ENCODE assay signal across 8 cellular contexts in the genomic region with DNA sequence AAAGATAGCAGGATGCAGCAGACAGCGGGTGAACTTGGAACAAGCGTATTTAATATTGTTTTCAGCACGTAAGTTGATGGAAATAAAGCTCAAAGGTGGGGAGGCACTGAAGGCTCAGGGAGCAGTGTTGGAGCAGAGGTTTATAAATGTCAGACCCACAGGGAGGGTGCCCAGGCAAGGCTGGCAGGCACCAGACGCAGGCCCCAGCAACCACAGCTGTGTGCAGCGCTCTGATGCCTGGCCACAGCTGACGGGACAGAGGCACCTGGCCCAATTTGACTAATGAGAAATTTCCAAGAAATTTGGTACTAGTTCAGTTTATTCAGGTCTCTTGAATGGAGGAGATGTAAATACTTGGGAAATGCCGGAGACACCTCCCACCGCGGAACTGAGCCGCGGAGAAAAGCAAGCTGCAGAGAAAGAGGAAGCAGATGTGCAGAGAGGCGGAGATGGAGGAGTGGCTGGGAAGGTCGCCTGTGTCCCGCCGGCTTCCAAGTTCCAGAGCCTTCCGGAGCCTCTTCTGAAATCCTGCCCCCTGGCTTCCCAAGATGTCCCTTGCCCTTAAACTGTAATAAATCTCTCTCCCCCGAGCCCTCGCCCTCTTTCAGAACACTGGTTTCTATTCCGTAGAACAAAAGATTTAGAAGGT. TPM values are rescaled to one million over a fixed set of nuclear protein-coding genes. Genes with fewer than 3 reads are reported as not detected.
A peak's percentile ranks its signal among the peaks of the same experiment; 100 is the strongest.
DNase-seq lines count a peak whose midpoint lies in the region; ATAC-seq, FAIRE-seq and TF ChIP-seq lines count a peak whose summit lies in the region.

No MANE protein-coding gene starts in this region.

- no peak overlapping the region for H3K27ac ChIP-seq in right lobe of liver
- no peak overlapping the region for H3K27ac ChIP-seq in HepG2 (ENCODE audit: extremely low read length, insufficient read depth, low read length)
- H3K27ac ChIP-seq in thymus (ENCODE audit: low read depth): no peak overlapping the region

- no peak overlapping the region for H2AFZ ChIP-seq in HepG2 (ENCODE audit: low read length)

- no TSS peak for BruUV-seq in HepG2 (replicated peaks; lab: Mats Ljungman, UMichigan)

- ATAC-seq in right lobe of liver (peak; percentile 57 to 74 (median 65)), HepG2 (no peak), HG03378 (IDR thresholded peaks at IDR 0.05; ENCODE audit: unreplicated experiment) (no peak), GM21723 (IDR thresholded peaks at IDR 0.05; ENCODE audit: unreplicated experiment) (no peak), GM18520 (IDR thresholded peaks at IDR 0.05; ENCODE audit: unreplicated experiment) (no peak)

- H3K4me1 ChIP-seq in right lobe of liver: no peaks in the 10 kb centered on the region
- H3K4me1 ChIP-seq in HepG2 (ENCODE audit: insufficient read depth, low read length): no peaks in the 10 kb centered on the region
- H3K4me1 ChIP-seq in thymus (ENCODE audit: control insufficient read depth, insufficient read depth, low read length): no peaks in the 10 kb centered on the region

- no peak for FAIRE-seq in HepG2 (lab: Jason Lieb, UNC)

- H3K79me2 ChIP-seq in HepG2 (ENCODE audit: insufficient read depth, low read length): no peaks in the 10 kb centered on the region

- no peak for TF ChIP-seq EP300 in HepG2 (IDR thresholded peaks at IDR 0.05; ENCODE audit: low read depth in 2 of 2, low read length in 2 of 2)
- no peak for TF ChIP-seq EP300 in HepG2 (CRISPR knock-in tag; IDR thresholded peaks at IDR 0.05; ENCODE audit: borderline replicate concordance)

- intact Hi-C loops in right lobe of liver (cut with DNase I) (no loop called here), HepG2 (cut with micrococcal nuclease; ENCODE audit: unreplicated experiment) (no loop called here)

- H3K27me3 ChIP-seq in right lobe of liver (no peaks in the 10 kb centered on the region), HepG2 (ENCODE audit: control insufficient read depth in 1 of 2, insufficient read depth in 2 of 2, low read length in 2 of 2) (peaks cover 2 to 47% of the 10 kb centered on the region in 2 experiments; a peak in 3 of 5 replicates), kidney epithelial cell (ENCODE audit: control insufficient read depth, insufficient read depth, low read length) (peaks cover 6% of the 10 kb centered on the region), thymus (ENCODE audit: control insufficient read depth, insufficient read depth) (no peaks in the 10 kb centered on the region)

- H3K4me3 ChIP-seq in right lobe of liver: peak overlapping the region in 1 of 3 donors; percentile 3
- no peak overlapping the region for H3K4me3 ChIP-seq in HepG2 (replicated peaks in 1 of 3; ENCODE audit: insufficient read depth in 1 of 3, low read depth in 2 of 3, low read length in 3 of 3)
- peak overlapping the region; percentile 29 for H3K4me3 ChIP-seq in astrocyte of the spinal cord (ENCODE audit: low read depth, low read length)
- no peak overlapping the region for H3K4me3 ChIP-seq in kidney epithelial cell (ENCODE audit: low read depth, low read length)
- peak overlapping the region; percentile 8 for H3K4me3 ChIP-seq in thymus (ENCODE audit: low read length)

- in situ Hi-C loops in HepG2 (cut with HindIII; ENCODE audit: extremely low pct_ligation_motif_present, low pct_unique_long_range_greater_than_20kb) (no loop called here), astrocyte of the spinal cord (cut with HindIII; ENCODE audit: low sequenced_read_pairs) (no loop called here)

- peak in 2 of 3 donors; percentile 25 to 58 for DNase-seq in right lobe of liver
- DNase-seq in HepG2 (ENCODE audit: low spot score): no peak
- DNase-seq in astrocyte of the spinal cord (ENCODE audit: low read depth, low spot score): peak; percentile 17
- no peak for DNase-seq in kidney epithelial cell (ENCODE audit: low read depth)

- WGBS in right lobe of liver (ENCODE audit: insufficient coverage, low coverage, low lambda C conversion rate, missing lambda C conversion rate): 18% methylated on average over 17 of the region's 19 CpGs
- 20% methylated on average over 18 of the region's 19 CpGs for WGBS in HepG2 (ENCODE audit: low lambda C conversion rate)
- WGBS in thymus: 18% methylated on average over 19 of the region's 19 CpGs

- CTCF ChIA-PET in HepG2 (lab: Yijun Ruan, JAX; ENCODE audit: low intra/inter-chr PET ratio, low total read pairs): no interaction called here

- TF ChIP-seq RAD21 in HepG2 (CRISPR knock-in tag; IDR thresholded peaks at IDR 0.05): no peak

- no peak overlapping the region for H3K4me2 ChIP-seq in HepG2 (ENCODE audit: low read depth, low read length)

- TF ChIP-seq CTCF in right lobe of liver (IDR thresholded peaks at IDR 0.05) (peak in 2 of 4 donors; percentile 4 to 9), HepG2 (CRISPR knock-in tag; IDR thresholded peaks at IDR 0.05) (no peak), astrocyte of the spinal cord (IDR thresholded peaks at IDR 0.05; ENCODE audit: low read depth, low read length) (peak; percentile 16), kidney epithelial cell (IDR thresholded peaks at IDR 0.05; ENCODE audit: insufficient read depth, low read length, poor library complexity, severe bottlenecking) (peak; percentile 32)

- no peaks in the 10 kb centered on the region for H4K20me1 ChIP-seq in HepG2 (ENCODE audit: insufficient read depth, low read length)

- no peak overlapping the region for H3K9ac ChIP-seq in HepG2 (ENCODE audit: insufficient read depth, low read depth, low read length)

- H3K9me3 ChIP-seq in right lobe of liver (no peaks in the 10 kb centered on the region), HepG2 (ENCODE audit: low read length) (no peaks in the 10 kb centered on the region), thymus (ENCODE audit: control insufficient read depth) (no peaks in the 10 kb centered on the region)

- POLR2A ChIA-PET in HepG2 (lab: Yijun Ruan, JAX): no interaction called here

- H3K36me3 ChIP-seq in right lobe of liver (no peaks in the 10 kb centered on the region), HepG2 (replicated peaks in 1 of 2; ENCODE audit: control insufficient read depth in 1 of 2, insufficient read depth in 2 of 2, low read length in 2 of 2) (no peaks in the 10 kb centered on the region), kidney epithelial cell (ENCODE audit: control insufficient read depth, insufficient read depth, low read length) (no peaks in the 10 kb centered on the region), thymus (ENCODE audit: control insufficient read depth, insufficient read depth) (no peaks in the 10 kb centered on the region)

- no peak for TF ChIP-seq POLR2A in right lobe of liver (IDR thresholded peaks at IDR 0.05)
- no peak for TF ChIP-seq POLR2A in HepG2 (IDR thresholded peaks at IDR 0.05; ENCODE audit: insufficient read depth in 1 of 2, low read depth in 2 of 2, low read length in 2 of 2)

TF ChIP-seq in HepG2, 621 proteins besides CTCF, POLR2A, EP300 and RAD21 (continues in another document):
- TF ChIP-seq ZZZ3 (CRISPR knock-in tag; IDR thresholded peaks at IDR 0.05; ENCODE audit: borderline replicate concordance): no peak
- TF ChIP-seq PLRG1 (conservative IDR thresholded peaks at IDR 0.05): no peak

RNA-seq across cellular contexts. Expression of a gene that starts 38.3 kb away (rescaled TPM):
- total RNA-seq in right lobe of liver: under 1 TPM; 0.17 to 0.90 (median 0.30) TPM
- total RNA-seq in HepG2 (2016; rRNA removed; fragmentation: Illumina TruSeq; extraction: Trizol): 0.01 and 0.04 TPM in 2 replicates
- not detected in 2 replicates for total RNA-seq in HepG2 (2016; cell fraction: cytosol; rRNA removed; fragmentation: Illumina TruSeq; extraction: Trizol; ENCODE audit: low read depth)
- 0.03 and 0.22 TPM in 2 replicates for total RNA-seq in HepG2 (2016; cell fraction: insoluble cytoplasmic fraction; rRNA removed; fragmentation: Illumina TruSeq; extraction: Trizol)
- total RNA-seq in HepG2 (2016; cell fraction: membrane; rRNA removed; fragmentation: Illumina TruSeq; extraction: Trizol): under 0.01 and 0.03 TPM in 2 replicates
- total RNA-seq in HepG2 (2016; cell fraction: nucleus; rRNA removed; fragmentation: Illumina TruSeq; extraction: Trizol): 0.03 and 0.06 TPM in 2 replicates
- 0.01 TPM in 1 of 2 replicates, not detected in the other for polyA plus RNA-seq in HepG2 (2011; rRNA removed)
- polyA plus RNA-seq in HepG2 (2011; cell fraction: cytosol; rRNA removed): under 0.01 and 0.01 TPM in 2 replicates
- 0.02 TPM in 1 of 2 replicates, not detected in the other for polyA plus RNA-seq in HepG2 (2011; cell fraction: nucleus; rRNA removed)
- polyA plus RNA-seq in HepG2 (2012): 0.01 TPM in 1 of 2 replicates, not detected in the other
- polyA plus RNA-seq in HepG2 (2016; cell fraction: cytosol; fragmentation: Illumina TruSeq; extraction: Trizol; ENCODE audit: low read depth): 0.01 TPM in 1 of 2 replicates, not detected in the other
- polyA plus RNA-seq in HepG2 (2016; cell fraction: insoluble cytoplasmic fraction; fragmentation: Illumina TruSeq; extraction: Trizol; ENCODE audit: low read depth): 0.02 TPM in 1 of 2 replicates, not detected in the other
- polyA plus RNA-seq in HepG2 (2016; cell fraction: membrane; fragmentation: Illumina TruSeq; extraction: Trizol; ENCODE audit: low read depth): 0.01 TPM in 1 of 2 replicates, not detected in the other
- polyA plus RNA-seq in HepG2 (2016; cell fraction: nucleus; fragmentation: Illumina TruSeq; extraction: Trizol; ENCODE audit: insufficient read depth, low read depth): 0.03 TPM in 1 of 2 replicates, not detected in the other
- polyA minus RNA-seq in HepG2 (2011; rRNA and poly(A)+ RNA removed; ENCODE audit: low replicate concordance): not detected in 2 replicates
- polyA minus RNA-seq in HepG2 (2011; cell fraction: cytosol; rRNA and poly(A)+ RNA removed): not detected in 2 replicates
- not detected in 2 replicates for polyA minus RNA-seq in HepG2 (2011; cell fraction: nucleus; rRNA and poly(A)+ RNA removed)
- total RNA-seq in kidney epithelial cell: 0.14 and 5.9 TPM in 2 replicates
- polyA plus RNA-seq in thymus: 0.21 TPM

Comparison
In these comparisons a context has a peak if more than half of its experiments do, and no peak if none do; other contexts are left out.
1. ATAC-seq: peak in right lobe of liver (4 of 4); none in HepG2 (single experiment), HG03378 (single experiment), GM21723 (single experiment) and GM18520 (single experiment).
2. DNase-seq: peak in right lobe of liver (2 of 3) and astrocyte of the spinal cord (single experiment); none in HepG2 (single experiment) and kidney epithelial cell (single experiment).
3. H3K4me3 ChIP-seq: peak in astrocyte of the spinal cord (single experiment) and thymus (single experiment); none in HepG2 (0 of 3) and kidney epithelial cell (single experiment).